In the genomic region with DNA sequence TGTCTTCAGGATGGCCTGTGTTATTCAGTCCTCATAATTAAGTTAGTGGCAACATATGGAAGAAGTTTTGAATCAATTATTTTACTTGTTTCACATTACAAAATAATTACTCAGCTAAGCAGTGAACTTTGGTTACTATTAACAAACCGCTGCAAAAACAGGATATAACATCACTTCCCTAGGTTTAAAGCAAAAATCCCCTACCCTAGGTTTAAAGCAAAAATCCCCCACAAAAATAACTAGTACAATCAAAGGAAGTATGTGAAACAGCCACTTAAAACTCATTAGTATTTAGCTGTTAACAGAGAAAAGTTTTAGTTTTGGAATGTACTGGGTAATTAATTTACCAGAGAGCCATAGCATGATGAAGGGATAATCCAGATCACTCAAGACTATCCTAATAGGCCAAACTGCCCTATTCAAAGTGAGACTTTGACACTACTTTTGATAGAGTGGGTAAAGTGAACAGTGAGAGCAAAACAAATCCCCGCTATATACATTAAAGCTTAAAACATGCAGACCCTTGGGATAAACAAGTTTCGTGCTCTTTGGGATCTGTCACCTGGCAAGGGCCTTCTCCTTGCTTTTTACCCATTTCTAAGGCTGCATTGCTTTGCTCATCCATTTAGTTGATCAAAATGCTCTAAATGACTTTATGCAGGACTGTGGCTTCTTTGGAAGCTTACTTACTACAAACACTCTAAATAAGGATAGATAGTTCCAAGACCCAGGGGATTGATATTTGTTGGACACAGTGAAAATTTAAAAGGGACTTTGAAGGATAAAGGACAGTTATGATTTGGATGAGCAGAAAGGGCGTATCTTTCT, we compare ENCODE assay signal across 10 cellular contexts. TPM values are rescaled to one million over a fixed set of nuclear protein-coding genes. Genes with fewer than 3 reads are reported as not detected.
DNase-seq lines count a peak whose midpoint lies in the region; ATAC-seq and TF ChIP-seq lines count a peak whose summit lies in the region.
"Had no signal": no experiment of that assay in that cellular context is flagged by ENCODE, and none has a peak within 500 bp of the region (broad histone marks: within the 10 kb centered on the region; RNA-seq: fewer than 3 reads in every experiment).

No MANE protein-coding gene starts in this region.

- H3K4me3 Mint-ChIP-seq in T-cell (peak overlapping the region; percentile 38 to 61 (median 43)), natural killer cell (peak overlapping the region; percentile 62)

- ATAC-seq in GM18861 (IDR thresholded peaks at IDR 0.05; ENCODE audit: unreplicated experiment) (peak; percentile 83), HG02610 (IDR thresholded peaks at IDR 0.05; ENCODE audit: unreplicated experiment) (peak; percentile 84), T-cell (replicated peaks in 1 of 4) (peak; percentile 91 to 96 (median 93)), natural killer cell (peak; percentile 89 to 94 (median 92))
- ATAC-seq: right cardiac atrium had no signal

- H3K27me3 Mint-ChIP-seq in T-cell: no peaks in the 10 kb centered on the region
- H3K27me3 Mint-ChIP-seq in natural killer cell (ENCODE audit: low read depth in 2 of 2): peaks cover 0 to 8% of the 10 kb centered on the region in 2 donors

- peaks cover 0 to 2% (median under 1%) of the 10 kb centered on the region in 3 donors for H3K9me3 Mint-ChIP-seq in T-cell
- no peaks in the 10 kb centered on the region for H3K9me3 Mint-ChIP-seq in natural killer cell

- H3K36me3 ChIP-seq in WERI-Rb-1: no peaks in the 10 kb centered on the region

- TF ChIP-seq CTCF in natural killer cell (IDR thresholded peaks at IDR 0.05) (no peak), WERI-Rb-1 (IDR thresholded peaks at IDR 0.05; ENCODE audit: low read depth, low read length) (no peak)

- CTCF ChIA-PET in T-cell (lab: Charles Lee): interaction anchor here in 1 of 2 donors (0.6 to 1.6 kb wide), 10 partner anchors 28 to 342 kb away, joined by 3 to 6 read pairs (median 3); partner anchors contain the start of gene GPR174

- POLR2A ChIA-PET in T-cell (lab: Charles Lee): interaction anchor here (0.6 to 1.8 kb wide), 13 partner anchors 12 to 1214 kb away, joined by 3 to 7 read pairs (median 3); partner anchors contain the start of gene COX7B (in 1 of the 2)

- H3K27ac ChIP-seq in WERI-Rb-1: no peak overlapping the region

- H3K27me3 ChIP-seq in WERI-Rb-1 (ENCODE audit: insufficient read depth, low read depth, severe bottlenecking): peaks cover 11% of the 10 kb centered on the region

- peaks cover 2% of the 10 kb centered on the region for H3K36me3 Mint-ChIP-seq in T-cell
- H3K36me3 Mint-ChIP-seq in natural killer cell: no peaks in the 10 kb centered on the region

- H3K4me3 ChIP-seq in WERI-Rb-1 (ENCODE audit: low read depth, low read length): no peak overlapping the region

- peaks cover 61 to 69% (median 64%) of the 10 kb centered on the region in 3 donors for H3K4me1 Mint-ChIP-seq in T-cell
- peaks cover 29 to 36% of the 10 kb centered on the region in 2 donors for H3K4me1 Mint-ChIP-seq in natural killer cell

- H3K27ac Mint-ChIP-seq in T-cell: peak overlapping the region; percentile 93 to 98
- peak overlapping the region; percentile 88 to 96 for H3K27ac Mint-ChIP-seq in natural killer cell

- no peaks in the 10 kb centered on the region for H3K9me3 ChIP-seq in WERI-Rb-1 (ENCODE audit: severe bottlenecking)

- intact Hi-C loops in natural killer cell (cut with micrococcal nuclease): loop anchor here (5.0 to 10.0 kb wide), 3 partner anchors 39 to 147 kb away; no protein-coding TSS in a partner anchor

- DNase-seq in T-cell (peak in 1 of 34 experiments; percentile 25), natural killer cell (no peak), NCI-H146 (lab: John Stamatoyannopoulos, UW) (no peak), WERI-Rb-1 (no peak), EL (no peak), OCI-M1 (lab: John Stamatoyannopoulos, UW) (no peak)
- DNase-seq: NCI-H226, right cardiac atrium had no signal

RNA-seq across cellular contexts. Expression of gene GPR174, which starts 36.4 kb away (rescaled TPM):
- total RNA-seq in T-cell (10 to 100 TPM; 28.8 to 49.0 (median 39.5) TPM), natural killer cell (10 to 100 TPM; 39.2 to 58.2 (median 51.4) TPM)
